19 cellular contexts compared by ENCODE assay signal in the genomic region with DNA sequence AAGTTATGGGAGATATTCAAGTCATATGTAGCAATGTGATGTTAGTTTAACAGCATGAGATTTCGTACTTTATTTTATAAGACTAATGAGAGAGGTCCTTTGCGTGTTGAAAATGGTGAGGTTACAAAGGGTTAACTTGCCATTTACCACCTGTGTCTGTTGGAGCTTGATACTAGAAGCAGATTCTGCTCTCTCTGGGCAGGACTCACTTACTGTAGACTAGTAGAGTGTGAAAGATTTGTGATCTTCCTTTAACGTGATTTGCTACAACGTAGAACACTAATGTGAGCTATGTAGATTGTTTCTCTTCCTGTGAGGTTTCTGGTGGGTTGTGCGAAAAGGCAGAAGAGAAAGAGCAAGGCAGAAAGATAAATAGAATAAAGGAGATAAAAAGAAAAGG. TPM values are rescaled to one million over a fixed set of nuclear protein-coding genes. Genes with fewer than 3 reads are reported as not detected.
DNase-seq lines count a peak whose midpoint lies in the region; ATAC-seq and TF ChIP-seq lines count a peak whose summit lies in the region.
"Had no signal": no experiment of that assay in that cellular context is flagged by ENCODE, and none has a peak within 500 bp of the region (broad histone marks: within the 10 kb centered on the region; RNA-seq: fewer than 3 reads in every experiment).

No MANE protein-coding gene starts in this region.

- H3K27me3 ChIP-seq in upper lobe of left lung = no peaks in the 10 kb centered on the region
- H3K27me3 ChIP-seq in CD4-positive, alpha-beta memory T cell (ENCODE audit: insufficient read depth, low read length) = no peaks in the 10 kb centered on the region
- H3K27me3 ChIP-seq: dorsolateral prefrontal cortex, esophagus muscularis mucosa, ovary had no signal

- peaks cover 0 to 15% (median 12%) of the 10 kb centered on the region in 4 donors for H3K4me1 ChIP-seq in upper lobe of left lung
- H3K4me1 ChIP-seq in CD4-positive, alpha-beta memory T cell (ENCODE audit: insufficient read depth, low read length) = peaks cover 5% of the 10 kb centered on the region

- 67 to 73% methylated on average over 5 of the region's 5 CpGs for WGBS in upper lobe of left lung, 2 donors

- CTCF ChIA-PET in CD4-positive, alpha-beta memory T cell (lab: Charles Lee; ENCODE audit: partially characterized antibody) = no interaction called here

- no peaks in the 10 kb centered on the region for H3K9me3 ChIP-seq in SK-N-MC (ENCODE audit: low read depth, low read length)
- H3K9me3 ChIP-seq in upper lobe of left lung = no peaks in the 10 kb centered on the region
- H3K9me3 ChIP-seq in CD4-positive, alpha-beta memory T cell (ENCODE audit: control insufficient read depth in 1 of 2, low read length in 2 of 2) = no peaks in the 10 kb centered on the region
- H3K9me3 ChIP-seq: esophagus muscularis mucosa, ovary had no signal

- H3K9ac ChIP-seq in SK-N-MC (ENCODE audit: insufficient read length) = no peak overlapping the region

- H3K4me3 ChIP-seq in SK-N-MC (no peak overlapping the region), upper lobe of left lung (no peak overlapping the region)
- H3K4me3 ChIP-seq in CD4-positive, alpha-beta memory T cell (ENCODE audit: low read length in 2 of 2) = no peak overlapping the region
- H3K4me3 ChIP-seq: esophagus muscularis mucosa, ovary had no signal

- H3K27ac ChIP-seq in SK-N-MC (peak overlapping the region; percentile 28), upper lobe of left lung (no peak overlapping the region)
- H3K27ac ChIP-seq in CD4-positive, alpha-beta memory T cell (ENCODE audit: low read depth, low read length) = no peak overlapping the region
- H3K27ac ChIP-seq: dorsolateral prefrontal cortex, esophagus muscularis mucosa, ovary had no signal

- no peaks in the 10 kb centered on the region for H3K36me3 Mint-ChIP-seq in activated T-cell treated with anti-CD3 and anti-CD28 coated beads, Interleukin-2, amount 50 U/mL, for 4 hours (ENCODE audit: insufficient read depth)
- no peaks in the 10 kb centered on the region for H3K36me3 Mint-ChIP-seq in CD4-positive, alpha-beta memory T cell
- H3K36me3 Mint-ChIP-seq: activated naive CD8-positive, alpha-beta T cell had no signal

- H3K4me3 Mint-ChIP-seq in activated T-cell treated with anti-CD3 and anti-CD28 coated beads, Interleukin-2, amount 50 U/mL, for 4 hours = peak overlapping the region; percentile 11
- H3K4me3 Mint-ChIP-seq in CD4-positive, alpha-beta memory T cell = peak overlapping the region in 3 of 8 donors; percentile 5 to 49 (median 25)
- H3K4me3 Mint-ChIP-seq: activated naive CD8-positive, alpha-beta T cell had no signal

- no peak for ATAC-seq in activated T-cell treated with anti-CD3 and anti-CD28 coated beads, Interleukin-2, amount 50 U/mL, for 4 hours
- ATAC-seq in HG02884 (IDR thresholded peaks at IDR 0.05; ENCODE audit: unreplicated experiment) (peak; percentile 65), upper lobe of left lung (ENCODE audit: low FRiP score in 2 of 2) (no peak)
- ATAC-seq: HCT116, Panc1 had no signal

- no peak for DNase-seq in activated T-cell treated with anti-CD3 and anti-CD28 coated beads, Interleukin-2, amount 50 U/mL, for 4 hours
- DNase-seq in activated T-cell treated with anti-CD3 and anti-CD28 coated beads for 4 hours (no peak), SK-N-MC (ENCODE audit: low read depth, low spot score) (no peak), OCI-M1 (lab: John Stamatoyannopoulos, UW) (no peak), upper lobe of left lung (no peak)
- DNase-seq in CD4-positive, alpha-beta memory T cell = no peak
- DNase-seq in activated CD4-positive, CD25-positive, alpha-beta regulatory T cell treated with anti-CD3 and anti-CD28 coated beads, Interleukin-2, amount 50 U/mL, for 72 hours = no peak
- DNase-seq: dorsolateral prefrontal cortex, head of caudate nucleus, NCI-H2081, NCI-H524 treated with DMSO at 0.1 percent for 48 hours, ovary, substantia nigra had no signal

- H3K36me3 ChIP-seq in SK-N-MC (ENCODE audit: insufficient read depth, low read length) = 0 out of 2 replicates have a peak, but pooled peaks cover 6% of the 10 kb centered on the region
- no peaks in the 10 kb centered on the region for H3K36me3 ChIP-seq in upper lobe of left lung
- no peaks in the 10 kb centered on the region for H3K36me3 ChIP-seq in CD4-positive, alpha-beta memory T cell (ENCODE audit: insufficient read depth, low read length)
- H3K36me3 ChIP-seq: esophagus muscularis mucosa, ovary had no signal

- POLR2A ChIA-PET in CD4-positive, alpha-beta memory T cell (lab: Charles Lee; ENCODE audit: partially characterized antibody) = no interaction called here

- TF ChIP-seq POLR2A in upper lobe of left lung (IDR thresholded peaks at IDR 0.05) = no peak

- no peaks in the 10 kb centered on the region for H3K9me3 Mint-ChIP-seq in activated T-cell treated with anti-CD3 and anti-CD28 coated beads, Interleukin-2, amount 50 U/mL, for 4 hours
- no peaks in the 10 kb centered on the region for H3K9me3 Mint-ChIP-seq in CD4-positive, alpha-beta memory T cell

- H3K27ac Mint-ChIP-seq in CD4-positive, alpha-beta memory T cell = peak overlapping the region in 3 of 7 donors; percentile 41 to 69 (median 48)
- H3K27ac Mint-ChIP-seq: activated naive CD8-positive, alpha-beta T cell had no signal

- H3K4me1 Mint-ChIP-seq in activated T-cell treated with anti-CD3 and anti-CD28 coated beads, Interleukin-2, amount 50 U/mL, for 4 hours (ENCODE audit: low read depth) = peaks cover 17% of the 10 kb centered on the region
- H3K4me1 Mint-ChIP-seq in CD4-positive, alpha-beta memory T cell = peaks cover 12 to 27% (median 16%) of the 10 kb centered on the region in 4 donors

- intact Hi-C loops in CD4-positive, alpha-beta memory T cell (cut with micrococcal nuclease) = no loop called here

- H3K27me3 Mint-ChIP-seq in activated T-cell treated with anti-CD3 and anti-CD28 coated beads, Interleukin-2, amount 50 U/mL, for 4 hours (ENCODE audit: low read depth) = no peaks in the 10 kb centered on the region
- no peaks in the 10 kb centered on the region for H3K27me3 Mint-ChIP-seq in CD4-positive, alpha-beta memory T cell
- H3K27me3 Mint-ChIP-seq: activated naive CD8-positive, alpha-beta T cell had no signal

- no peak for TF ChIP-seq CTCF in upper lobe of left lung (IDR thresholded peaks at IDR 0.05)

- no peak for TF ChIP-seq EP300 in upper lobe of left lung (IDR thresholded peaks at IDR 0.05)

RNA-seq across cellular contexts. Expression of gene TP63, which starts 1.0 kb away (rescaled TPM):
- total RNA-seq in activated T-cell treated with anti-CD3 and anti-CD28 coated beads, Interleukin-2, amount 50 U/mL, for 4 hours = under 1 TPM in 1 of 3 donors, not detected in 2; 0.54 TPM
- 1 to 10 TPM; 1.0 to 8.8 (median 2.8) TPM for total RNA-seq in upper lobe of left lung
- total RNA-seq in CD4-positive, alpha-beta memory T cell = under 1 TPM; 0.25 to 0.55 TPM
- under 1 TPM in 1 of 2 donors, not detected in 1; 0.64 TPM for polyA plus RNA-seq in CD4-positive, alpha-beta memory T cell
- total RNA-seq: HT-29 had no signal
